18 cellular contexts compared by ENCODE assay signal in genomic region chr2:121368841-121369240, GRCh38.
"Had no signal": no experiment of that assay in that cellular context is flagged by ENCODE, and none has a peak within 500 bp of the region (broad histone marks: within the 10 kb centered on the region; RNA-seq: fewer than 3 reads in every experiment).

No MANE protein-coding gene starts in this region.

- H3K4me3 ChIP-seq: cardiac muscle cell, left ventricle myocardium inferior, neural progenitor cell, smooth muscle cell, transverse colon had no signal

- H3K4me3 Mint-ChIP-seq: activated CD4-positive, alpha-beta memory T cell treated with anti-CD3 and anti-CD28 coated beads, Interleukin-2, amount 10 ng/mL, durations not matched to agents 7 days and 5 days; activated naive CD8-positive, alpha-beta T cell treated with anti-CD3 and anti-CD28 coated beads for 36 hours; endodermal cell; mesothelial cell of epicardium; naive thymus-derived CD8-positive, alpha-beta T cell; neural progenitor cell; stimulated activated memory B cell treated with anti-CD40 and anti-IgM and Interleukin-4, amounts not matched to agents 10 μg/mL and 1 μg/mL and 100 μg/mL, for 72 hours had no signal

- ATAC-seq: naive thymus-derived CD8-positive, alpha-beta T cell; sciatic nerve; stimulated activated memory B cell treated with anti-CD40 and anti-IgM and Interleukin-4, amounts not matched to agents 10 μg/mL and 1 μg/mL and 100 μg/mL, for 72 hours had no signal

- H3K27me3 Mint-ChIP-seq: activated CD4-positive, alpha-beta memory T cell treated with anti-CD3 and anti-CD28 coated beads, Interleukin-2, amount 10 ng/mL, durations not matched to agents 7 days and 5 days; activated naive CD8-positive, alpha-beta T cell treated with anti-CD3 and anti-CD28 coated beads for 36 hours; naive thymus-derived CD8-positive, alpha-beta T cell; stimulated activated memory B cell treated with anti-CD40 and anti-IgM and Interleukin-4, amounts not matched to agents 10 μg/mL and 1 μg/mL and 100 μg/mL, for 72 hours had no signal

- H3K4me1 Mint-ChIP-seq: activated CD4-positive, alpha-beta memory T cell treated with anti-CD3 and anti-CD28 coated beads, Interleukin-2, amount 10 ng/mL, durations not matched to agents 7 days and 5 days; activated naive CD8-positive, alpha-beta T cell treated with anti-CD3 and anti-CD28 coated beads for 36 hours; mesothelial cell of epicardium; neural progenitor cell had no signal

- H3K27ac Mint-ChIP-seq: activated CD4-positive, alpha-beta memory T cell treated with anti-CD3 and anti-CD28 coated beads, Interleukin-2, amount 10 ng/mL, durations not matched to agents 7 days and 5 days; activated naive CD8-positive, alpha-beta T cell treated with anti-CD3 and anti-CD28 coated beads for 36 hours; endodermal cell; mesothelial cell of epicardium; neural progenitor cell; stimulated activated memory B cell treated with anti-CD40 and anti-IgM and Interleukin-4, amounts not matched to agents 10 μg/mL and 1 μg/mL and 100 μg/mL, for 72 hours had no signal

- H3K9me3 Mint-ChIP-seq: activated CD4-positive, alpha-beta memory T cell treated with anti-CD3 and anti-CD28 coated beads, Interleukin-2, amount 10 ng/mL, durations not matched to agents 7 days and 5 days; activated naive CD8-positive, alpha-beta T cell treated with anti-CD3 and anti-CD28 coated beads for 36 hours; endodermal cell; mesothelial cell of epicardium; naive thymus-derived CD8-positive, alpha-beta T cell; neural progenitor cell; stimulated activated memory B cell treated with anti-CD40 and anti-IgM and Interleukin-4, amounts not matched to agents 10 μg/mL and 1 μg/mL and 100 μg/mL, for 72 hours had no signal

- DNase-seq: activated CD4-positive, alpha-beta memory T cell treated with anti-CD3 and anti-CD28 coated beads, Interleukin-2, amount 10 ng/mL, durations not matched to agents 7 days and 5 days; activated CD4-positive, alpha-beta T cell treated with anti-CD3 and anti-CD28 coated beads for 48 hours; activated naive CD4-positive, alpha-beta T cell; activated naive CD8-positive, alpha-beta T cell treated with anti-CD3 and anti-CD28 coated beads for 36 hours; amniotic stem cell; cortex of kidney; endodermal cell; foreskin melanocyte; left ventricle myocardium inferior; naive thymus-derived CD8-positive, alpha-beta T cell; stimulated activated CD4-positive, alpha-beta T cell treated with anti-CD3 and anti-CD28 coated beads, Interleukin-15, amount 100 ng/mL, for 24 hours; transverse colon had no signal
